In the genomic region with DNA sequence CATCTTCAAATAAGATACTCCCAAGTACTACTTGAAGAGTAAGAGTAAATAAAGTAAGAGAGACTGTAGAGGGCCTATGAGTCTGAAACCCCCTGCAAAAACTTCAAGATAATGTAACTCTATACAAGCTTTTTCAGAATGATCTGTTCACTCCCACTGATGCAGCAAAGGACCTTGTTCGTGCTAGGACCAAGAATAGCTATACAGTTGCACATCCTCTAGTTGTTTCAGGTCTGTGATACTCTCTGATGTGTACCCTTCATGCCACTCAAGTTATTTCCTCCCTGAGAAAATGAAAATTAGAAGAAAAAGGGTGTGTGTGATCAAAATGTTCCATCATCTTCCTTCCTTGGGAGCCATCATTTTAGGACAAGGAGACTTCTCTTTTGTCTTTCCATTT, we compare ENCODE assay signal across 15 cellular contexts.
A peak's percentile ranks its signal among the peaks of the same experiment; 100 is the strongest.
DNase-seq lines count a peak whose midpoint lies in the region; ATAC-seq lines count a peak whose summit lies in the region.
"Had no signal": no experiment of that assay in that cellular context is flagged by ENCODE, and none has a peak within 500 bp of the region (broad histone marks: within the 10 kb centered on the region; RNA-seq: fewer than 3 reads in every experiment).

No MANE protein-coding gene starts in this region.

- H3K36me3 Mint-ChIP-seq in stimulated activated naive B cell treated with anti-CD40 and anti-IgM and Interleukin-4, amounts not matched to agents 10 μg/mL and 1 μg/mL and 100 μg/mL, for 72 hours: no peaks in the 10 kb centered on the region

- H3K27ac Mint-ChIP-seq in stimulated activated naive B cell treated with anti-CD40 and anti-IgM and Interleukin-4, amounts not matched to agents 10 μg/mL and 1 μg/mL and 100 μg/mL, for 72 hours: no peak overlapping the region
- H3K27ac Mint-ChIP-seq: activated naive CD4-positive, alpha-beta T cell treated with anti-CD3 and anti-CD28 coated beads for 36 hours had no signal

- no peak overlapping the region for H3K4me3 Mint-ChIP-seq in stimulated activated naive B cell treated with anti-CD40 and anti-IgM and Interleukin-4, amounts not matched to agents 10 μg/mL and 1 μg/mL and 100 μg/mL, for 72 hours
- H3K4me3 Mint-ChIP-seq: activated naive CD4-positive, alpha-beta T cell treated with anti-CD3 and anti-CD28 coated beads for 36 hours had no signal

- no peaks in the 10 kb centered on the region for H3K9me3 ChIP-seq in MG63

- no peaks in the 10 kb centered on the region for H3K4me1 Mint-ChIP-seq in stimulated activated naive B cell treated with anti-CD40 and anti-IgM and Interleukin-4, amounts not matched to agents 10 μg/mL and 1 μg/mL and 100 μg/mL, for 72 hours

- H3K9me3 Mint-ChIP-seq in stimulated activated naive B cell treated with anti-CD40 and anti-IgM and Interleukin-4, amounts not matched to agents 10 μg/mL and 1 μg/mL and 100 μg/mL, for 72 hours: no peaks in the 10 kb centered on the region
- H3K9me3 Mint-ChIP-seq: activated naive CD4-positive, alpha-beta T cell treated with anti-CD3 and anti-CD28 coated beads for 36 hours had no signal

- no peak overlapping the region for H3K4me3 ChIP-seq in MG63

- DNase-seq in stimulated activated naive B cell treated with anti-CD40 and anti-IgM and Interleukin-4, amounts not matched to agents 10 μg/mL and 1 μg/mL and 100 μg/mL, for 72 hours: no peak
- DNase-seq in NCI-H187 treated with DMSO at 0.1 percent for 48 hours (lab: John Stamatoyannopoulos, UW) (no peak), islet precursor cell (no peak), MG63 (no peak)
- DNase-seq: activated CD8-positive, alpha-beta memory T cell treated with anti-CD3 and anti-CD28 coated beads for 24 hours; activated naive CD4-positive, alpha-beta T cell treated with anti-CD3 and anti-CD28 coated beads for 36 hours; brain microvascular endothelial cell; effector memory CD4-positive, alpha-beta T cell; foreskin keratinocyte; KG1; NCI-H1930; SHP77 treated with DMSO at 0.1 percent for 48 hours had no signal

- no peaks in the 10 kb centered on the region for H3K27me3 ChIP-seq in MG63
- H3K27me3 ChIP-seq: brain microvascular endothelial cell, foreskin keratinocyte had no signal

- peak; percentile 75 for ATAC-seq in GM19324 (IDR thresholded peaks at IDR 0.05; ENCODE audit: low FRiP score, unreplicated experiment)
- peak; percentile 83 for ATAC-seq in GM21786 (IDR thresholded peaks at IDR 0.05; ENCODE audit: unreplicated experiment)
- ATAC-seq in HG03108 (IDR thresholded peaks at IDR 0.05; ENCODE audit: unreplicated experiment): peak; percentile 47
- peak; percentile 36 to 48 for ATAC-seq in stimulated activated naive B cell treated with anti-CD40 and anti-IgM and Interleukin-4, amounts not matched to agents 10 μg/mL and 1 μg/mL and 100 μg/mL, for 72 hours (replicated peaks)
- ATAC-seq: foreskin keratinocyte had no signal

- no peaks in the 10 kb centered on the region for H3K27me3 Mint-ChIP-seq in stimulated activated naive B cell treated with anti-CD40 and anti-IgM and Interleukin-4, amounts not matched to agents 10 μg/mL and 1 μg/mL and 100 μg/mL, for 72 hours

- no peaks in the 10 kb centered on the region for H3K36me3 ChIP-seq in MG63
- H3K36me3 ChIP-seq: brain microvascular endothelial cell had no signal
